8 cellular contexts compared by ENCODE assay signal in genomic region chr6:11094411-11094851, GRCh38. TPM values are rescaled to one million over a fixed set of nuclear protein-coding genes. Genes with fewer than 3 reads are reported as not detected.
A peak's percentile ranks its signal among the peaks of the same experiment; 100 is the strongest.
DNase-seq lines count a peak whose midpoint lies in the region; ATAC-seq and TF ChIP-seq lines count a peak whose summit lies in the region.

No MANE protein-coding gene starts in this region.

- POLR2A ChIA-PET in WTC11 (lab: Charles Lee): no interaction called here

- ATAC-seq in WTC11: peak; percentile 18

- H3K27me3 ChIP-seq in ectodermal cell (ENCODE audit: control insufficient read depth, insufficient read depth, low read length, poor library complexity, severe bottlenecking): peaks cover 11% of the 10 kb centered on the region

- peak overlapping the region; percentile 82 for H3K4me3 ChIP-seq in ectodermal cell (ENCODE audit: insufficient read depth, low read depth, low read length)

- no peaks in the 10 kb centered on the region for H3K36me3 ChIP-seq in ectodermal cell (ENCODE audit: control insufficient read depth, insufficient read depth, low read length)

- DNase-seq in activated T-cell treated with anti-CD3 and anti-CD28 coated beads for 1 hour (ENCODE audit: low read depth) (peak; percentile 26), HCEC 1CT (peak; percentile 61), M059J (ENCODE audit: low read depth) (peak; percentile 82), WTC11 (ENCODE audit: low spot score) (peak; percentile 55), mesothelial cell of epicardium (ENCODE audit: low spot score in 2 of 2, unreplicated experiment in 2 of 2) (no peak)
- no peak for DNase-seq in activated T-cell treated with anti-CD3 and anti-CD28 coated beads, Interleukin-2, amount 50 U/mL, for 1 hour
- DNase-seq in stimulated activated CD8-positive, alpha-beta memory T cell treated with anti-CD3 and anti-CD28 coated beads, Interleukin-7, amount 100 ng/mL, for 48 hours (ENCODE audit: extremely low read depth in 1 of 2, low read depth in 1 of 2): peak; percentile 9 to 40

- H3K4me1 Mint-ChIP-seq in WTC11 (peaks cover 25% of the 10 kb centered on the region), mesothelial cell of epicardium (peaks cover 22% of the 10 kb centered on the region)

- H3K27me3 Mint-ChIP-seq in WTC11 (ENCODE audit: low read depth): no peaks in the 10 kb centered on the region; the same call in 1 of the 2 replicates
- no peaks in the 10 kb centered on the region for H3K27me3 Mint-ChIP-seq in mesothelial cell of epicardium (ENCODE audit: low read depth)

- peak overlapping the region; percentile 36 for H3K27ac ChIP-seq in ectodermal cell (ENCODE audit: insufficient read depth, low read depth, low read length, poor library complexity, severe bottlenecking)

- no peaks in the 10 kb centered on the region for H3K9me3 Mint-ChIP-seq in WTC11
- H3K9me3 Mint-ChIP-seq in mesothelial cell of epicardium: peaks cover 1% of the 10 kb centered on the region

- TF ChIP-seq CTCF in WTC11 (IDR thresholded peaks at IDR 0.05) (no peak), mesothelial cell of epicardium (IDR thresholded peaks at IDR 0.05; ENCODE audit: unreplicated experiment) (no peak)

- H3K9me3 ChIP-seq in ectodermal cell (ENCODE audit: control insufficient read depth, low read length): no peaks in the 10 kb centered on the region

- CTCF ChIA-PET in WTC11 (lab: Charles Lee): interaction anchor here (1.2 to 2.7 kb wide), 2 partner anchors 11 to 140 kb away, joined by 3 to 13 read pairs; no protein-coding TSS in a partner anchor

- peaks cover 4% of the 10 kb centered on the region for H3K36me3 Mint-ChIP-seq in WTC11
- peaks cover 4% of the 10 kb centered on the region for H3K36me3 Mint-ChIP-seq in mesothelial cell of epicardium

- peaks cover 9% of the 10 kb centered on the region for H3K4me1 ChIP-seq in ectodermal cell (ENCODE audit: control insufficient read depth, insufficient read depth, low read length)

- WGBS in ectodermal cell, 2 experiments: 0 to 1% methylated on average over 15 of the region's 15 CpGs

- H3K27ac Mint-ChIP-seq in WTC11 (peak overlapping the region; percentile 98), mesothelial cell of epicardium (peak overlapping the region; percentile 99)

- H3K4me3 Mint-ChIP-seq in WTC11: peak overlapping the region; percentile 91
- H3K4me3 Mint-ChIP-seq in mesothelial cell of epicardium: peak overlapping the region; percentile 98

TF ChIP-seq in WTC11, 78 proteins besides CTCF, POLR2A, EP300 and RAD21:
- TF ChIP-seq ZNF232 (CRISPR knock-in tag; IDR thresholded peaks at IDR 0.05): no peak
- peak; percentile 45; the same call in 1 of the 2 replicates for TF ChIP-seq GABPB1 (CRISPR knock-in tag; IDR thresholded peaks at IDR 0.05)
- TF ChIP-seq KAT7 (CRISPR knock-in tag; IDR thresholded peaks at IDR 0.05; ENCODE audit: borderline replicate concordance): 0 out of 2 replicates have a peak, but pooled peaks have one; percentile 14

RNA-seq across cellular contexts. Expression of gene SMIM13, which starts 0.8 kb away (rescaled TPM):
- total RNA-seq in M059J (2014; rRNA removed; shearing (Covaris generic)): 16.4 and 26.8 TPM in 2 replicates
- total RNA-seq in WTC11 (2021) (7.2 to 9.7 TPM (median 7.4 TPM) in 3 replicates), mesothelial cell of epicardium (16.9 to 18.9 TPM (median 18.0 TPM) in 3 replicates)
- polyA plus RNA-seq in ectodermal cell (2013, experiment 1 of 4): 6.3 TPM
- polyA plus RNA-seq in ectodermal cell (2013, experiment 2 of 4): 8.7 TPM
- polyA plus RNA-seq in ectodermal cell (2013, experiment 3 of 4): 6.5 TPM
- polyA plus RNA-seq in ectodermal cell (2013, experiment 4 of 4): 7.4 TPM

RNA-seq across cellular contexts. Expression of gene ERVFRD-1, which starts 17.1 kb away (rescaled TPM):
- total RNA-seq in M059J (2014; rRNA removed; shearing (Covaris generic)): not detected in 2 replicates
- total RNA-seq in WTC11 (2021) (not detected in 3 replicates), mesothelial cell of epicardium (0.20 to 0.25 TPM (median 0.23 TPM) in 3 replicates)
- not detected for polyA plus RNA-seq in ectodermal cell (2013, experiment 1 of 4)
- not detected for polyA plus RNA-seq in ectodermal cell (2013, experiment 2 of 4)
- polyA plus RNA-seq in ectodermal cell (2013, experiment 3 of 4): not detected
- polyA plus RNA-seq in ectodermal cell (2013, experiment 4 of 4): not detected

RNA-seq across cellular contexts. Expression of gene ELOVL2, which starts 50.3 kb away (rescaled TPM):
- total RNA-seq in M059J (2014; rRNA removed; shearing (Covaris generic)): 6.2 and 7.1 TPM in 2 replicates
- total RNA-seq in WTC11 (2021) (1.0 to 2.0 TPM (median 1.1 TPM) in 3 replicates), mesothelial cell of epicardium (1.6 to 1.8 TPM (median 1.6 TPM) in 3 replicates)
- polyA plus RNA-seq in ectodermal cell (2013, experiment 1 of 4): 6.0 TPM
- 6.4 TPM for polyA plus RNA-seq in ectodermal cell (2013, experiment 2 of 4)
- 4.3 TPM for polyA plus RNA-seq in ectodermal cell (2013, experiment 3 of 4)
- 5.3 TPM for polyA plus RNA-seq in ectodermal cell (2013, experiment 4 of 4)

Comparison
In these comparisons a context has a peak if more than half of its experiments do, and no peak if none do; other contexts are left out.
1. DNase-seq: peak in activated T-cell treated with anti-CD3 and anti-CD28 coated beads for 1 hour (single experiment), HCEC 1CT (single experiment), M059J (single experiment), WTC11 (single experiment) and stimulated activated CD8-positive, alpha-beta memory T cell treated with anti-CD3 and anti-CD28 coated beads, Interleukin-7, amount 100 ng/mL, for 48 hours (2 of 2); none in activated T-cell treated with anti-CD3 and anti-CD28 coated beads, Interleukin-2, amount 50 U/mL, for 1 hour (single experiment) and mesothelial cell of epicardium (0 of 2).